ENCODE assay signal across 8 cellular contexts in the genomic region with DNA sequence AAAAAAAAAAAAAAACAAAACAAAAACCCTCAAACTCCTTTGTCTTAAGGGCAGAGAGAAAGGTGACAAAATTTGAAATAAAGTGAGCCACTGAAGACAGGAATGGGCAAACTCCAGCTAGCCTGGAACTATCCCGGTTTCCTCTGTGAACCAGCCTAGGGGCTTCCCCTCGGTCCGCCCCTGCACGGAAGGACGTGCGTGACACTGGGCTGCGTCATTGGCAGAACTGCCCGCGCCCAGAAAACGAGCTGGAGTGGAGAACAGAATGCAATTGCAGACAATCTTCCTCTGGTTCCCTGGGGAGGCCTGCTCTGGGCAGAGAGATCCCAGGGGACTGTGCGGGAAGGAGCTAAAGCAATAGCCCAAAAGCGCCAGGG. TPM values are rescaled to one million over a fixed set of nuclear protein-coding genes. Genes with fewer than 3 reads are reported as not detected.
DNase-seq lines count a peak whose midpoint lies in the region; ATAC-seq, FAIRE-seq and TF ChIP-seq lines count a peak whose summit lies in the region.

No MANE protein-coding gene starts in this region.

- peaks cover 39% of the 10 kb centered on the region for H3K4me1 Mint-ChIP-seq in activated CD4-positive, alpha-beta T cell treated with anti-CD3 and anti-CD28 coated beads, Interleukin-2, amount 10 ng/mL, durations not matched to agents 24 days and 14 days

- CTCF ChIA-PET in endothelial cell of umbilical vein (lab: Charles Lee), result interaction anchor here (0.7 to 1.6 kb wide), 6 partner anchors 13 to 370 kb away, joined by 3 to 7 read pairs (median 4); no protein-coding TSS in a partner anchor

- peaks cover 1% of the 10 kb centered on the region for H3K27me3 Mint-ChIP-seq in activated CD4-positive, alpha-beta T cell treated with anti-CD3 and anti-CD28 coated beads, Interleukin-2, amount 10 ng/mL, durations not matched to agents 24 days and 14 days

- no peak for TF ChIP-seq POLR2A in endothelial cell of umbilical vein (IDR thresholded peaks at IDR 0.05; ENCODE audit: low read depth, low read length)

- peaks cover 23% of the 10 kb centered on the region for H3K4me1 ChIP-seq in BLaER1
- H3K4me1 ChIP-seq in endothelial cell of umbilical vein (ENCODE audit: control insufficient read depth, extremely low read depth, insufficient read depth, low read length), result peaks cover 6% of the 10 kb centered on the region
- H3K4me1 ChIP-seq in mucosa of descending colon (ENCODE audit: low read depth), result no peaks in the 10 kb centered on the region

- peak overlapping the region; percentile 69 for H3K4me3 ChIP-seq in BLaER1
- H3K4me3 ChIP-seq in endothelial cell of umbilical vein (replicated peaks in 1 of 3; ENCODE audit: insufficient read depth in 1 of 3, low read depth in 1 of 3, low read length in 3 of 3), result peak overlapping the region; percentile 43 to 61 (median 61)
- H3K4me3 ChIP-seq in mucosa of descending colon, result no peak overlapping the region

- H3K27me3 ChIP-seq in BLaER1 (no peaks in the 10 kb centered on the region), endothelial cell of umbilical vein (ENCODE audit: control insufficient read depth in 2 of 2, insufficient read depth in 2 of 2, low read length in 2 of 2) (peaks cover 4 to 5% of the 10 kb centered on the region in 2 experiments)

- dilution Hi-C loops in endothelial cell of umbilical vein (cut with MboI; ENCODE audit: extremely low pct_ligation_motif_present, low sequenced_read_pairs), result no loop called here

- H3K4me2 ChIP-seq in BLaER1 (peak overlapping the region; percentile 97), endothelial cell of umbilical vein (ENCODE audit: insufficient read depth, low read length) (peak overlapping the region; percentile 82)

- BruUV-seq in endothelial cell of umbilical vein (replicated peaks; lab: Mats Ljungman, UMichigan), result no TSS peak

- H3K9ac ChIP-seq in BLaER1, result peak overlapping the region; percentile 49; the same call in 1 of the 2 replicates
- H3K9ac ChIP-seq in endothelial cell of umbilical vein (replicated peaks; ENCODE audit: extremely low read depth, insufficient read depth, low read length), result peak overlapping the region; percentile 55

- H4K20me1 ChIP-seq in BLaER1 (no peaks in the 10 kb centered on the region), endothelial cell of umbilical vein (replicated peaks; ENCODE audit: control insufficient read depth, extremely low read depth, insufficient read depth, low read length) (no peaks in the 10 kb centered on the region)

- no peaks in the 10 kb centered on the region for H3K79me2 ChIP-seq in endothelial cell of umbilical vein (ENCODE audit: control insufficient read depth, insufficient read depth, low read length)

- no peaks in the 10 kb centered on the region for H3K9me3 ChIP-seq in BLaER1
- no peaks in the 10 kb centered on the region for H3K9me3 ChIP-seq in endothelial cell of umbilical vein (replicated peaks; ENCODE audit: control insufficient read depth, insufficient read depth, low read length)
- no peaks in the 10 kb centered on the region for H3K9me3 ChIP-seq in mucosa of descending colon

- H3K36me3 ChIP-seq in BLaER1 (no peaks in the 10 kb centered on the region), endothelial cell of umbilical vein (ENCODE audit: control insufficient read depth in 2 of 2, extremely low read depth in 1 of 2, insufficient read depth in 2 of 2, low read length in 2 of 2) (no peaks in the 10 kb centered on the region), mucosa of descending colon (ENCODE audit: low read depth) (no peaks in the 10 kb centered on the region)

- POLR2A ChIA-PET in endothelial cell of umbilical vein (lab: Charles Lee), result no interaction called here

- H3K27ac ChIP-seq in BLaER1, result peak overlapping the region; percentile 47; the same call in 1 of the 2 replicates
- peak overlapping the region; percentile 28 for H3K27ac ChIP-seq in endothelial cell of umbilical vein (ENCODE audit: insufficient read depth, low read depth, low read length)

- peak overlapping the region; percentile 94 for H2AFZ ChIP-seq in endothelial cell of umbilical vein (ENCODE audit: low read depth, low read length)

- H3K9me1 ChIP-seq in endothelial cell of umbilical vein (replicated peaks; ENCODE audit: control insufficient read depth, extremely low read depth, insufficient read depth, low read length), result no peaks in the 10 kb centered on the region

- intact Hi-C loops in activated CD4-positive, alpha-beta T cell treated with anti-CD3 and anti-CD28 coated beads, Interleukin-2, amount 10 ng/mL, durations not matched to agents 24 days and 14 days (cut with micrococcal nuclease), result loop anchor here (2.0 to 10.0 kb wide), 4 partner anchors 72 to 1430 kb away; no protein-coding TSS in a partner anchor
- intact Hi-C loops in endothelial cell of umbilical vein (cut with micrococcal nuclease), result loop anchor here (2.0 kb wide), 1 partner anchor 370 kb away; no protein-coding TSS in a partner anchor
- intact Hi-C loops in mucosa of descending colon (cut with DNase I, micrococcal nuclease), result no loop called here

- DNase-seq in activated CD4-positive, alpha-beta T cell treated with anti-CD3 and anti-CD28 coated beads, Interleukin-2, amount 10 ng/mL, durations not matched to agents 24 days and 14 days, result peak; percentile 84
- DNase-seq in endothelial cell of umbilical vein (ENCODE audit: low read depth, low spot score) (peak; percentile 80), mucosa of descending colon (peak; percentile 65 to 81 (median 75)), NK-92 (lab: John Stamatoyannopoulos, UW; ENCODE audit: unreplicated experiment) (no peak)
- peak; percentile 75 for DNase-seq in stimulated activated naive CD8-positive, alpha-beta T cell treated with anti-CD3 and anti-CD28 coated beads, Interleukin-15, Interleukin-2, amounts not matched to agents 100 U/mL and 50 U/mL, for 24 hours

- ATAC-seq in GM19035 (IDR thresholded peaks at IDR 0.05; ENCODE audit: unreplicated experiment) (peak; percentile 61), HG03378 (IDR thresholded peaks at IDR 0.05; ENCODE audit: unreplicated experiment) (peak; percentile 53), mucosa of descending colon (peak; percentile 87)
- ATAC-seq in stimulated activated naive CD8-positive, alpha-beta T cell treated with anti-CD3 and anti-CD28 coated beads, Interleukin-15, Interleukin-2, amounts not matched to agents 100 U/mL and 50 U/mL, for 24 hours, result peak; percentile 56

- H3K9me3 Mint-ChIP-seq in activated CD4-positive, alpha-beta T cell treated with anti-CD3 and anti-CD28 coated beads, Interleukin-2, amount 10 ng/mL, durations not matched to agents 24 days and 14 days, result no peaks in the 10 kb centered on the region

- FAIRE-seq in endothelial cell of umbilical vein (lab: Jason Lieb, UNC), result peak; percentile 92

- no peak for TF ChIP-seq CTCF in endothelial cell of umbilical vein (IDR thresholded peaks at IDR 0.05; ENCODE audit: extremely low read depth in 1 of 2, insufficient read depth in 1 of 2, low read depth in 1 of 2, low read length in 2 of 2)
- no peak for TF ChIP-seq CTCF in mucosa of descending colon (IDR thresholded peaks at IDR 0.05)

- no peaks in the 10 kb centered on the region for H3K36me3 Mint-ChIP-seq in activated CD4-positive, alpha-beta T cell treated with anti-CD3 and anti-CD28 coated beads, Interleukin-2, amount 10 ng/mL, durations not matched to agents 24 days and 14 days (ENCODE audit: low read depth)

- peak overlapping the region; percentile 86 for H3K4me3 Mint-ChIP-seq in activated CD4-positive, alpha-beta T cell treated with anti-CD3 and anti-CD28 coated beads, Interleukin-2, amount 10 ng/mL, durations not matched to agents 24 days and 14 days

- H3K27ac Mint-ChIP-seq in activated CD4-positive, alpha-beta T cell treated with anti-CD3 and anti-CD28 coated beads, Interleukin-2, amount 10 ng/mL, durations not matched to agents 24 days and 14 days, result peak overlapping the region; percentile 84

TF ChIP-seq in endothelial cell of umbilical vein, 7 proteins besides CTCF, POLR2A, EP300 and RAD21:
- TF ChIP-seq GATA2 (IDR thresholded peaks at IDR 0.05; ENCODE audit: insufficient read depth, insufficient read length, low read depth, low read length) (no peak), FOS (IDR thresholded peaks at IDR 0.05; ENCODE audit: borderline replicate concordance, insufficient read depth, low read length) (peak; percentile 33)

RNA-seq across cellular contexts. Expression of gene RAB38, which starts 0.6 kb away (rescaled TPM):
- total RNA-seq in activated CD4-positive, alpha-beta T cell treated with anti-CD3 and anti-CD28 coated beads, Interleukin-2, amount 10 ng/mL, durations not matched to agents 24 days and 14 days, result 2.0 and 2.2 TPM in 2 replicates
- total RNA-seq in endothelial cell of umbilical vein (2.1 and 3.6 TPM in 2 replicates), mucosa of descending colon (1 to 10 TPM in 2 of 3 donors, under 1 TPM in 1; 0.98 to 4.1 (median 1.1) TPM)
- 2.4 and 3.0 TPM in 2 replicates for polyA plus RNA-seq in endothelial cell of umbilical vein
- polyA plus RNA-seq in endothelial cell of umbilical vein (2011; cell fraction: cytosol; rRNA removed), result 3.4 and 3.8 TPM in 2 replicates
- 2.0 and 2.3 TPM in 2 replicates for polyA plus RNA-seq in endothelial cell of umbilical vein (2011; cell fraction: nucleus; rRNA removed)
- 2.3 and 4.8 TPM in 2 replicates for polyA plus RNA-seq in endothelial cell of umbilical vein (2012)
- 3.4 and 3.5 TPM in 2 replicates for polyA minus RNA-seq in endothelial cell of umbilical vein
- polyA minus RNA-seq in endothelial cell of umbilical vein (2011; cell fraction: cytosol; rRNA and poly(A)+ RNA removed), result not detected
- 3.2 and 3.7 TPM in 2 replicates for polyA minus RNA-seq in endothelial cell of umbilical vein (2011; cell fraction: nucleus; rRNA and poly(A)+ RNA removed)

Comparison
In these comparisons a context has a peak if more than half of its experiments do, and no peak if none do; other contexts are left out.
1. intact Hi-C loops: an anchor here in activated CD4-positive, alpha-beta T cell treated with anti-CD3 and anti-CD28 coated beads, Interleukin-2, amount 10 ng/mL, durations not matched to agents 24 days and 14 days (2.0 to 10.0 kb wide) and endothelial cell of umbilical vein (2.0 kb wide); none called in mucosa of descending colon.